23 cellular contexts compared by ENCODE assay signal in the genomic region with DNA sequence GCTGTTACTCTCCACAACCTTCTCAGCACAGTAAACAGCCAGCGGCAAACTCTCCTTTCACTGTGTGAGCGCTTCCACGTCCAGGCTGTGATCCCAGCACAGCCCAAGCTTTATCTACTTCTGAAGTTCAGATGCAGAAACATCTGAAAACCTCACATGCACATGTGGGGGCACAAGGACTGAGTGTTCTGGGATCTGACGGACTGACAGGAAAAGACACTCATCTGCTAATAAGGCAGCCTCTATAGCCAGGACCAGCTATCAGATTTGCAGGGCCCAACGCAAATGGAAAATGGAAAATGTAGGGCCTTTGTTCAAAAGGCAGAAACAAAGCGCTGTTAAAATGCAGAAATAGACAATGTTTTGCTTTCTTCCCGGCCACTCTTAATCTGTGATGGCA.
"Had no signal": no experiment of that assay in that cellular context is flagged by ENCODE, and none has a peak within 500 bp of the region (broad histone marks: within the 10 kb centered on the region; RNA-seq: fewer than 3 reads in every experiment).

No MANE protein-coding gene starts in this region.

- FAIRE-seq: astrocyte had no signal

- DNase-seq: activated B cell treated with CpG ODN at 0.5 μM for 24 hours; activated CD4-positive, alpha-beta T cell treated with anti-CD3 and anti-CD28 coated beads for 4 hours; activated CD4-positive, alpha-beta T cell treated with anti-CD3 and anti-CD28 coated beads, Interleukin-2, amount 50 U/mL, for 48 hours; activated CD8-positive, alpha-beta memory T cell treated with anti-CD3 and anti-CD28 coated beads, Interleukin-2, amount 50 U/mL, for 48 hours; activated naive CD4-positive, alpha-beta T cell treated with Interleukin-2 at 50 U/mL for 16 hours; activated naive CD8-positive, alpha-beta T cell treated with anti-CD3 and anti-CD28 coated beads for 36 hours; activated T-cell treated with anti-CD3 and anti-CD28 coated beads, Interleukin-2, amount 50 U/mL, for 48 hours; central memory CD4-positive, alpha-beta T cell; dermis blood vessel endothelial cell; effector memory CD4-positive, alpha-beta T cell; foreskin melanocyte; glutamatergic neuron; left ventricle myocardium inferior; stimulated activated CD4-positive, alpha-beta T cell treated with anti-CD3 and anti-CD28 coated beads, Interleukin-12 subunit alpha, Interleukin-12 subunit beta, amount 100 ng/mL, for 4 hours; stimulated activated CD4-positive, alpha-beta T cell treated with anti-CD3 and anti-CD28 coated beads, Interleukin-4, amount 100 ng/mL, for 4 hours; stimulated activated naive CD8-positive, alpha-beta T cell treated with anti-CD3 and anti-CD28 coated beads, Interleukin-15, Interleukin-2, amounts not matched to agents 100 U/mL and 50 U/mL, for 24 hours; T-helper 17 cell; transverse colon had no signal

- ATAC-seq: esophagus mucosa; stimulated activated naive CD8-positive, alpha-beta T cell treated with anti-CD3 and anti-CD28 coated beads, Interleukin-15, Interleukin-2, amounts not matched to agents 100 U/mL and 50 U/mL, for 24 hours; T-helper 17 cell had no signal

- H3K36me3 ChIP-seq: left ventricle myocardium inferior, suprapubic skin, transverse colon, vagina had no signal

- H3K9me3 ChIP-seq: left ventricle myocardium inferior, suprapubic skin, transverse colon, vagina had no signal

- H3K27me3 ChIP-seq: hepatocyte, suprapubic skin, transverse colon, vagina had no signal

- H3K79me2 ChIP-seq: hepatocyte had no signal

- H3K4me3 ChIP-seq: hepatocyte, left ventricle myocardium inferior, suprapubic skin, transverse colon, vagina had no signal

- H3K4me1 ChIP-seq: left ventricle myocardium inferior, suprapubic skin, transverse colon, vagina had no signal

- H3K4me2 ChIP-seq: hepatocyte had no signal

- H2AFZ ChIP-seq: hepatocyte had no signal

- H3K27ac ChIP-seq: hepatocyte, left ventricle myocardium inferior, suprapubic skin, transverse colon, vagina had no signal
